Comparison of ENCODE assay signal across 8 cellular contexts in genomic region chr16:57091990-57092785, GRCh38. TPM values are rescaled to one million over a fixed set of nuclear protein-coding genes. Genes with fewer than 3 reads are reported as not detected.
A peak's percentile ranks its signal among the peaks of the same experiment; 100 is the strongest.
DNase-seq lines count a peak whose midpoint lies in the region; ATAC-seq and TF ChIP-seq lines count a peak whose summit lies in the region.

TSS of gene CPNE2 (plus strand) at chr16:57092583. CDS start at chr16:57110743, 18,160 bp downstream.

- DNase-seq in Caco-2 = peak; percentile 68 to 82
- peak; percentile 14 for DNase-seq in NCI-H1105 (lab: John Stamatoyannopoulos, UW)
- DNase-seq in activated T-helper 1 cell treated with Interleukin-2 at 50 U/mL for 16 hours (ENCODE audit: low read depth) = peak; percentile 6
- peak; percentile 17 for DNase-seq in fibroblast of mammary gland (ENCODE audit: low read depth)
- DNase-seq in thoracic aorta (ENCODE audit: low spot score) = no peak

- no peaks in the 10 kb centered on the region for H3K27me3 Mint-ChIP-seq in Caco-2 (ENCODE audit: insufficient read depth, unreplicated experiment)

- H3K4me1 ChIP-seq in Caco-2 (peaks cover 14% of the 10 kb centered on the region), muscle layer of colon (ENCODE audit: insufficient read depth, low read length) (peaks cover 25% of the 10 kb centered on the region), thoracic aorta (ENCODE audit: control insufficient read depth in 1 of 2, low read depth in 2 of 2) (peaks cover 9 to 21% of the 10 kb centered on the region in 2 donors)

- H3K4me3 Mint-ChIP-seq in Caco-2 (ENCODE audit: unreplicated experiment) = peak within 1 kb of the TSS; percentile 77

- H3K9ac ChIP-seq in muscle layer of colon (ENCODE audit: low read length) = peak within 1 kb of the TSS; percentile 37

- intact Hi-C loops in Caco-2 (cut with micrococcal nuclease; ENCODE audit: unreplicated experiment) = loop anchor here (2.0 to 5.0 kb wide), 3 partner anchors 55 to 205 kb away; no protein-coding TSS in a partner anchor

- H3K27ac ChIP-seq in muscle layer of colon (ENCODE audit: low read depth, low read length) (peak within 1 kb of the TSS; percentile 80), thoracic aorta (peak within 1 kb of the TSS; percentile 80 to 81)

- POLR2A ChIA-PET in Caco-2 (lab: Charles Lee) = interaction anchor here (0.6 to 1.5 kb wide), 3 partner anchors 67 to 614 kb away, joined by 3 to 9 read pairs (median 3); partner anchors contain the start of genes PSME3IP1 and RSPRY1

- H3K9me3 ChIP-seq in Caco-2 (no peaks in the 10 kb centered on the region), muscle layer of colon (ENCODE audit: low read length) (no peaks in the 10 kb centered on the region), thoracic aorta (no peaks in the 10 kb centered on the region)

- peak in 1 of 2 experiments; percentile 7 for TF ChIP-seq CTCF in Caco-2 (IDR thresholded peaks at IDR 0.05; ENCODE audit: insufficient read depth in 1 of 2, low read depth in 1 of 2, low read length in 1 of 2, severe bottlenecking in 1 of 2, unreplicated experiment in 1 of 2)
- no peak for TF ChIP-seq CTCF in fibroblast of mammary gland (conservative IDR thresholded peaks at IDR 0.05; ENCODE audit: control insufficient read depth, insufficient read depth, low read depth, low read length)
- TF ChIP-seq CTCF in thoracic aorta (IDR thresholded peaks at IDR 0.05) = no peak

- no peaks in the 10 kb centered on the region for H3K27me3 ChIP-seq in Caco-2 (replicated peaks; ENCODE audit: control insufficient read depth, insufficient read depth, low read length)
- H3K27me3 ChIP-seq in muscle layer of colon (ENCODE audit: control insufficient read depth in 1 of 2, insufficient read depth in 2 of 2, low read length in 2 of 2) = no peaks in the 10 kb centered on the region
- no peaks in the 10 kb centered on the region for H3K27me3 ChIP-seq in thoracic aorta (replicated peaks; ENCODE audit: insufficient read depth)

- H3K27ac Mint-ChIP-seq in Caco-2 (ENCODE audit: unreplicated experiment) = peak within 1 kb of the TSS; percentile 59

- H3K4me3 ChIP-seq in Caco-2 (ENCODE audit: low read depth, low read length) (peak within 1 kb of the TSS; percentile 85), fibroblast of mammary gland (ENCODE audit: control insufficient read depth, low read depth, low read length) (peak within 1 kb of the TSS; percentile 49), muscle layer of colon (ENCODE audit: low read depth in 1 of 2, low read length in 2 of 2) (peak within 1 kb of the TSS; percentile 69 to 82), thoracic aorta (peak within 1 kb of the TSS; percentile 96)

- H3K36me3 Mint-ChIP-seq in Caco-2 (ENCODE audit: insufficient read depth, unreplicated experiment) = peaks cover 5% of the 10 kb centered on the region

- peaks cover 12% of the 10 kb centered on the region for H3K4me1 Mint-ChIP-seq in Caco-2 (ENCODE audit: low read depth, unreplicated experiment)

- CTCF ChIA-PET in Caco-2 (lab: Charles Lee) = interaction anchor here (0.5 to 3.1 kb wide), 20 partner anchors 9 to 305 kb away, joined by 3 to 19 read pairs (median 4); partner anchors contain the start of genes PSME3IP1 and RSPRY1

- ATAC-seq in GM21390 (IDR thresholded peaks at IDR 0.05; ENCODE audit: unreplicated experiment) (peak; percentile 53), thoracic aorta (ENCODE audit: insufficient number of reproducible peaks, low FRiP score, low read depth) (peak; percentile 41), GM21515 (IDR thresholded peaks at IDR 0.05; ENCODE audit: unreplicated experiment) (no peak)

- no peaks in the 10 kb centered on the region for H3K9me3 Mint-ChIP-seq in Caco-2 (ENCODE audit: unreplicated experiment)

- BruUV-seq in Caco-2 (replicated peaks; lab: Mats Ljungman, UMichigan) = TSS peak; percentile 53

- H3K36me3 ChIP-seq in Caco-2 (ENCODE audit: control insufficient read depth, insufficient read depth, low read length) = peaks cover 1% of the 10 kb centered on the region; the same call in 1 of the 2 replicates
- H3K36me3 ChIP-seq in muscle layer of colon (ENCODE audit: insufficient read depth, low read length) = no peaks in the 10 kb centered on the region
- no peaks in the 10 kb centered on the region for H3K36me3 ChIP-seq in thoracic aorta

RNA-seq across cellular contexts. Expression of gene CPNE2, which starts in this region (rescaled TPM):
- total RNA-seq in Caco-2 (2022) (37.7 and 46.3 TPM in 2 replicates), thoracic aorta (10 to 100 TPM; 28.3 to 47.4 TPM)
